20 cellular contexts compared by ENCODE assay signal in the genomic region with DNA sequence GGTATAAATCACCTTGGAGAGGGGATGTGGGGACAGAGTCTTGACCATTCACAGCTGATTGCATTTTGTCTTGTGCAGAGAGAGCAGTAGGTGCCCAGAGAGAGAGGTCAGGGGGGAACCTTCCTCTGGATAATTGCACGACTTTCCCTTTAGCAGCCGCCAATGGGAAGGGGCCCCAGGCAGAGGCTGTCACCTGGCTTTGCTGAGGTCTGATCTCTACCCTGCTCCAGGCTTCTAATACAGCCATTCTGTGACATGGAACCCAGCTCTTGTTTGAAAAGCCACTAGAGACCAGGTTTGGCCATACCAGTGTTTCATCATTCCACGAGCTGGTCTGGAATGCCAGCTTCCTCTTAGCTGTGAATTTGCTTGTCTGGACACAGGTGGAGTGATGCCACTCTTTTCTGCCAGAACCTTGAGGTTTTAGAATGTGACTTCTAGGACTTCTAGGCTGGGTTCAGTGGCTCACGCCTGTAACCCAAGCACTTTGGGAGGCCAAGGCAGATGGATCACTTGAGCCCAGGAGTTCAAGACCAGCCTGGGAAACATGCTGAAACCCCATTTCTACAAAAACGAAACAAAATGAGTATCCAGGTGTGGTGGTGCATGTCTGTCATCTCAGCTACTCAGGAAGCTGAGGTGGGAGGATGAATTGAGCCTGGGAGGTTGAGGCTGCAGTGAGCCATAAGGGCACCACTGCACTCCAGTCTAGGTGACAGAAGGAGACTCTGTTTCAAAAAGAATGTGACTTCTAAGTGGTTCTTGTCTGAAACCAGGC.
DNase-seq lines count a peak whose midpoint lies in the region; ATAC-seq and TF ChIP-seq lines count a peak whose summit lies in the region.
"Had no signal": no experiment of that assay in that cellular context is flagged by ENCODE, and none has a peak within 500 bp of the region (broad histone marks: within the 10 kb centered on the region; RNA-seq: fewer than 3 reads in every experiment).

No MANE protein-coding gene starts in this region.

- intact Hi-C loops in dendritic cell treated with granulocyte-macrophage colony-stimulating factor and Interleukin-4, amounts not matched to agents 40 ng/mL and 50 ng/mL, for 4 days (cut with micrococcal nuclease) = no loop called here
- intact Hi-C loops in stomach (cut with DNase I; ENCODE audit: low total_unique reads) (no loop called here), ovary (cut with DNase I) (loop anchor here in 1 of 4 donors (5.0 kb wide), 1 partner anchor 203 kb away; no protein-coding TSS in a partner anchor)

- peaks cover 58% of the 10 kb centered on the region for H3K4me1 Mint-ChIP-seq in activated naive CD8-positive, alpha-beta T cell (ENCODE audit: low read depth)
- peaks cover 48% of the 10 kb centered on the region for H3K4me1 Mint-ChIP-seq in activated naive CD8-positive, alpha-beta T cell treated with anti-CD3 and anti-CD28 coated beads for 36 hours
- peaks cover 77% of the 10 kb centered on the region for H3K4me1 Mint-ChIP-seq in dendritic cell treated with granulocyte-macrophage colony-stimulating factor and Interleukin-4, amounts not matched to agents 40 ng/mL and 50 ng/mL, for 4 days (ENCODE audit: low read depth)

- no peak overlapping the region for H2AFZ ChIP-seq in GM23248

- H3K27ac ChIP-seq in stomach (no peak overlapping the region), ovary (no peak overlapping the region), GM23248 (no peak overlapping the region)
- H3K27ac ChIP-seq: heart right ventricle, vagina had no signal

- H3K9me3 ChIP-seq in stomach (no peaks in the 10 kb centered on the region), ovary (no peaks in the 10 kb centered on the region), GM23248 (ENCODE audit: low read depth) (no peaks in the 10 kb centered on the region)
- H3K9me3 ChIP-seq: heart right ventricle, vagina had no signal

- no peaks in the 10 kb centered on the region for H3K9me2 ChIP-seq in GM23248 (ENCODE audit: insufficient read depth)

- no peaks in the 10 kb centered on the region for H3K27me3 Mint-ChIP-seq in activated naive CD8-positive, alpha-beta T cell
- H3K27me3 Mint-ChIP-seq in activated naive CD8-positive, alpha-beta T cell treated with anti-CD3 and anti-CD28 coated beads for 36 hours = no peaks in the 10 kb centered on the region
- H3K27me3 Mint-ChIP-seq in dendritic cell treated with granulocyte-macrophage colony-stimulating factor and Interleukin-4, amounts not matched to agents 40 ng/mL and 50 ng/mL, for 4 days = peaks cover 13% of the 10 kb centered on the region
- H3K27me3 Mint-ChIP-seq: stimulated activated naive CD8-positive, alpha-beta T cell treated with anti-CD3 and anti-CD28 coated beads, Interleukin-15, Interleukin-2, amounts not matched to agents 100 ng/mL and 50 ng/mL, for 24 hours had no signal

- no peak for DNase-seq in activated naive CD8-positive, alpha-beta T cell treated with anti-CD3 and anti-CD28 coated beads for 36 hours
- DNase-seq in stomach = peak; percentile 2
- no peak for DNase-seq in ovary
- DNase-seq in GM23248 = no peak
- DNase-seq: activated effector memory CD4-positive, alpha-beta T cell treated with anti-CD3 and anti-CD28 coated beads, Interleukin-2, amount 50 U/mL, for 16 hours; AML-193; dorsolateral prefrontal cortex; heart right ventricle; midbrain; NCI-H1436 treated with DMSO at 0.1 percent for 48 hours; NCI-H345; occipital lobe; SHP77 had no signal

- no peak overlapping the region for H3K4me3 ChIP-seq in stomach
- no peak overlapping the region for H3K4me3 ChIP-seq in ovary
- H3K4me3 ChIP-seq in GM23248 = no peak overlapping the region
- H3K4me3 ChIP-seq: dorsolateral prefrontal cortex, heart right ventricle, vagina had no signal

- no peak overlapping the region for H3K4me3 Mint-ChIP-seq in activated naive CD8-positive, alpha-beta T cell
- no peak overlapping the region for H3K4me3 Mint-ChIP-seq in activated naive CD8-positive, alpha-beta T cell treated with anti-CD3 and anti-CD28 coated beads for 36 hours
- H3K4me3 Mint-ChIP-seq in dendritic cell treated with granulocyte-macrophage colony-stimulating factor and Interleukin-4, amounts not matched to agents 40 ng/mL and 50 ng/mL, for 4 days = no peak overlapping the region
- H3K4me3 Mint-ChIP-seq: stimulated activated naive CD8-positive, alpha-beta T cell treated with anti-CD3 and anti-CD28 coated beads, Interleukin-15, Interleukin-2, amounts not matched to agents 100 ng/mL and 50 ng/mL, for 24 hours; T-helper 1 cell treated with Interleukin-12 subunit alpha and Interleukin-12 subunit beta and Interleukin-4 antibody, amounts not matched to agents 30 μg/mL and 1 μg/mL, for 36 hours had no signal

- H3K27ac Mint-ChIP-seq in activated naive CD8-positive, alpha-beta T cell = peak overlapping the region; percentile 10
- no peak overlapping the region for H3K27ac Mint-ChIP-seq in activated naive CD8-positive, alpha-beta T cell treated with anti-CD3 and anti-CD28 coated beads for 36 hours
- peak overlapping the region; percentile 82 for H3K27ac Mint-ChIP-seq in dendritic cell treated with granulocyte-macrophage colony-stimulating factor and Interleukin-4, amounts not matched to agents 40 ng/mL and 50 ng/mL, for 4 days
- H3K27ac Mint-ChIP-seq: stimulated activated naive CD8-positive, alpha-beta T cell treated with anti-CD3 and anti-CD28 coated beads, Interleukin-15, Interleukin-2, amounts not matched to agents 100 ng/mL and 50 ng/mL, for 24 hours; T-helper 1 cell treated with Interleukin-12 subunit alpha and Interleukin-12 subunit beta and Interleukin-4 antibody, amounts not matched to agents 30 μg/mL and 1 μg/mL, for 36 hours had no signal

- peak; percentile 46 for ATAC-seq in HG03354 (IDR thresholded peaks at IDR 0.05; ENCODE audit: poor library complexity, severe bottlenecking, unreplicated experiment)
- no peak for ATAC-seq in HG02870 (IDR thresholded peaks at IDR 0.05; ENCODE audit: unreplicated experiment)
- ATAC-seq: heart right ventricle had no signal

- TF ChIP-seq POLR2A in stomach (IDR thresholded peaks at IDR 0.05) (no peak), ovary (IDR thresholded peaks at IDR 0.05) (no peak)

- H3F3A ChIP-seq in GM23248 (ENCODE audit: insufficient read depth) = no peaks in the 10 kb centered on the region

- in situ Hi-C loops in GM23248 (cut with MboI) = no loop called here

- TF ChIP-seq CTCF in stomach (IDR thresholded peaks at IDR 0.05) (no peak), ovary (IDR thresholded peaks at IDR 0.05) (no peak)

- no peaks in the 10 kb centered on the region for H3K36me3 ChIP-seq in stomach
- H3K36me3 ChIP-seq in ovary = no peaks in the 10 kb centered on the region
- H3K36me3 ChIP-seq in GM23248 (ENCODE audit: low read depth) = no peaks in the 10 kb centered on the region
- H3K36me3 ChIP-seq: heart right ventricle, vagina had no signal

- H3K36me3 Mint-ChIP-seq in activated naive CD8-positive, alpha-beta T cell = no peaks in the 10 kb centered on the region
- peaks cover 4% of the 10 kb centered on the region for H3K36me3 Mint-ChIP-seq in activated naive CD8-positive, alpha-beta T cell treated with anti-CD3 and anti-CD28 coated beads for 36 hours
- peaks cover 18% of the 10 kb centered on the region for H3K36me3 Mint-ChIP-seq in dendritic cell treated with granulocyte-macrophage colony-stimulating factor and Interleukin-4, amounts not matched to agents 40 ng/mL and 50 ng/mL, for 4 days (ENCODE audit: low read depth)

- H3K4me2 ChIP-seq in GM23248 (ENCODE audit: unreplicated experiment) = no peak overlapping the region

- H3K9ac ChIP-seq in GM23248 = no peak overlapping the region

- no peaks in the 10 kb centered on the region for H3K79me2 ChIP-seq in GM23248 (ENCODE audit: insufficient read depth)

- 83 to 92% (median 87%) methylated on average over 5 of the region's 5 CpGs for WGBS in stomach, 5 donors
- 89 to 93% (median 91%) methylated on average over 5 of the region's 5 CpGs for WGBS in ovary, 3 donors
- 59 to 61% methylated on average over 5 of the region's 5 CpGs for WGBS in GM23248 (ENCODE audit: low coverage in 1 of 2, low lambda C conversion rate in 2 of 2, missing lambda C conversion rate in 2 of 2), 2 experiments

- no peaks in the 10 kb centered on the region for H4K20me1 ChIP-seq in GM23248 (ENCODE audit: insufficient read depth)

- H3K27me3 ChIP-seq in stomach (no peaks in the 10 kb centered on the region), ovary (no peaks in the 10 kb centered on the region), GM23248 (replicated peaks; ENCODE audit: insufficient read depth) (no peaks in the 10 kb centered on the region)
- H3K27me3 ChIP-seq: dorsolateral prefrontal cortex, heart right ventricle, vagina had no signal

- H3K4me1 ChIP-seq in stomach (peaks cover 0 to 8% (median 0%) of the 10 kb centered on the region in 4 donors), ovary (ENCODE audit: insufficient read depth) (no peaks in the 10 kb centered on the region), GM23248 (ENCODE audit: insufficient read depth) (no peaks in the 10 kb centered on the region)

- H3K9me3 Mint-ChIP-seq in activated naive CD8-positive, alpha-beta T cell (ENCODE audit: low read depth) = no peaks in the 10 kb centered on the region
- H3K9me3 Mint-ChIP-seq in activated naive CD8-positive, alpha-beta T cell treated with anti-CD3 and anti-CD28 coated beads for 36 hours = no peaks in the 10 kb centered on the region
- H3K9me3 Mint-ChIP-seq in dendritic cell treated with granulocyte-macrophage colony-stimulating factor and Interleukin-4, amounts not matched to agents 40 ng/mL and 50 ng/mL, for 4 days = no peaks in the 10 kb centered on the region
- H3K9me3 Mint-ChIP-seq: stimulated activated naive CD8-positive, alpha-beta T cell treated with anti-CD3 and anti-CD28 coated beads, Interleukin-15, Interleukin-2, amounts not matched to agents 100 ng/mL and 50 ng/mL, for 24 hours; T-helper 1 cell treated with Interleukin-12 subunit alpha and Interleukin-12 subunit beta and Interleukin-4 antibody, amounts not matched to agents 30 μg/mL and 1 μg/mL, for 36 hours had no signal

- TF ChIP-seq EP300 in stomach (IDR thresholded peaks at IDR 0.05) = no peak
- TF ChIP-seq EP300 in ovary (IDR thresholded peaks at IDR 0.05) = no peak
